Comparison of ENCODE assay signal across 15 cellular contexts in the genomic region with DNA sequence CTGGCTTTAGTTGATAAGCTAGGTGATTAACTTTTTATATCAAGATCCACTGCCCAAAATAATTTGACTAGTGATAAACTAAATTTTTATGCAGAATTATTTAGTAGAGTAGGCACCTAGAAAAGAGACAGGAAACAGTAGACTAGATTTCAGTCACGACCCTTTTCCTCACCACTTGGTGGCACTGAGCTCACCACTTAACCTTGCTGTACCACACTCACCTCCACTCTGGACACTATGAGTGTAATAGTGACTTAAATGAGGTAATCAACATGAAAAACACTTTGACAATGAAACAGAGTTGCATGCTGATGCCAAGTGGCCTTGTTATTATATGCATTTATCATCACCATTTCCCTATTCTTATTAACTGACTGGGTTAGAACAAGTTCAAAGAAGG.
DNase-seq lines count a peak whose midpoint lies in the region; ATAC-seq and TF ChIP-seq lines count a peak whose summit lies in the region.
"Had no signal": no experiment of that assay in that cellular context is flagged by ENCODE, and none has a peak within 500 bp of the region (broad histone marks: within the 10 kb centered on the region; RNA-seq: fewer than 3 reads in every experiment).

No MANE protein-coding gene starts in this region.

- BruUV-seq in OCI-LY7 (replicated peaks; lab: Mats Ljungman, UMichigan), result no TSS peak

- H3K27ac ChIP-seq in left ventricle myocardium inferior (replicated peaks) (no peak overlapping the region), OCI-LY7 (ENCODE audit: low read depth, low read length, poor library complexity, severe bottlenecking) (no peak overlapping the region), esophagus muscularis mucosa (replicated peaks in 1 of 4) (no peak overlapping the region)
- H3K27ac ChIP-seq: parathyroid adenoma, Peyer's patch had no signal

- H3K4me2 ChIP-seq in OCI-LY7 (ENCODE audit: low read length), result no peak overlapping the region

- CTCF ChIA-PET in OCI-LY7 (lab: Charles Lee; ENCODE audit: unreplicated experiment), result interaction anchor here (1.1 kb wide), 1 partner anchor 364 kb away, joined by 3 read pairs; no protein-coding TSS in a partner anchor

- intact Hi-C loops in left ventricle myocardium inferior (cut with micrococcal nuclease) (no loop called here), Right ventricle myocardium superior (cut with DNase I) (loop anchor here (10.0 kb wide), 1 partner anchor 402 kb away; no protein-coding TSS in a partner anchor), OCI-LY7 (cut with micrococcal nuclease; ENCODE audit: unreplicated experiment) (loop anchor here (2.0 to 10.0 kb wide), 3 partner anchors 200 to 632 kb away; no protein-coding TSS in a partner anchor), esophagus muscularis mucosa (cut with DNase I) (no loop called here)

- H3K36me3 ChIP-seq in left ventricle myocardium inferior (no peaks in the 10 kb centered on the region), OCI-LY7 (ENCODE audit: insufficient read depth, low read length) (no peaks in the 10 kb centered on the region), esophagus muscularis mucosa (no peaks in the 10 kb centered on the region)
- H3K36me3 ChIP-seq: Peyer's patch had no signal

- H3K27me3 ChIP-seq in left ventricle myocardium inferior (ENCODE audit: low read depth) (no peaks in the 10 kb centered on the region), esophagus muscularis mucosa (no peaks in the 10 kb centered on the region)
- H3K27me3 ChIP-seq: Peyer's patch had no signal

- POLR2A ChIA-PET in OCI-LY7 (lab: Charles Lee), result interaction anchor here (0.6 to 2.2 kb wide), 7 partner anchors 13 to 717 kb away, joined by 3 to 9 read pairs (median 3); no protein-coding TSS in a partner anchor

- ATAC-seq in Right ventricle myocardium superior (ENCODE audit: poor library complexity) (no peak), HG02798 (IDR thresholded peaks at IDR 0.05; ENCODE audit: poor library complexity, unreplicated experiment) (peak; percentile 69)
- ATAC-seq: activated T-cell treated with anti-CD3 and anti-CD28 coated beads, Interleukin-2, amount 50 U/mL, for 4 hours had no signal

- no peak overlapping the region for H2AFZ ChIP-seq in OCI-LY7 (ENCODE audit: low read length)
- H2AFZ ChIP-seq: parathyroid adenoma had no signal

- TF ChIP-seq EP300 in esophagus muscularis mucosa (IDR thresholded peaks at IDR 0.05), result no peak

- DNase-seq in left ventricle myocardium inferior, result no peak
- DNase-seq in Right ventricle myocardium superior, result no peak
- DNase-seq in OCI-LY7 (ENCODE audit: low spot score), result peak; percentile 52
- no peak for DNase-seq in foreskin melanocyte
- DNase-seq in NCI-H2171 treated with DMSO at 0.1 percent for 48 hours (lab: John Stamatoyannopoulos, UW), result no peak
- DNase-seq in NCI-H1092 (lab: John Stamatoyannopoulos, UW), result no peak
- DNase-seq in esophagus muscularis mucosa (ENCODE audit: extremely low spot score), result no peak
- DNase-seq: activated CD4-positive, CD25-positive, alpha-beta regulatory T cell; activated T-cell treated with anti-CD3 and anti-CD28 coated beads, Interleukin-2, amount 50 U/mL, for 4 hours; NCI-H2029 treated with DMSO at 0.1 percent for 48 hours; Peyer's patch; stimulated activated CD4-positive, alpha-beta T cell treated with anti-CD3 and anti-CD28 coated beads, Interleukin-4, amount 100 ng/mL, for 4 hours had no signal

- no peaks in the 10 kb centered on the region for H3K4me1 ChIP-seq in left ventricle myocardium inferior
- peaks cover 7% of the 10 kb centered on the region for H3K4me1 ChIP-seq in OCI-LY7 (ENCODE audit: insufficient read depth, low read length, poor library complexity, severe bottlenecking)
- no peaks in the 10 kb centered on the region for H3K4me1 ChIP-seq in esophagus muscularis mucosa
- H3K4me1 ChIP-seq: parathyroid adenoma, Peyer's patch had no signal

- no peak for TF ChIP-seq POLR2A in esophagus muscularis mucosa (IDR thresholded peaks at IDR 0.05; ENCODE audit: low read depth)

- H4K20me1 ChIP-seq in OCI-LY7 (ENCODE audit: insufficient read depth, low read length), result no peaks in the 10 kb centered on the region

- H3K4me3 ChIP-seq in left ventricle myocardium inferior (no peak overlapping the region), OCI-LY7 (ENCODE audit: low read depth, low read length, poor library complexity, severe bottlenecking) (no peak overlapping the region), esophagus muscularis mucosa (no peak overlapping the region)
- H3K4me3 ChIP-seq: lung, Peyer's patch had no signal

- no peaks in the 10 kb centered on the region for H3K9me3 ChIP-seq in left ventricle myocardium inferior (replicated peaks)
- H3K9me3 ChIP-seq in OCI-LY7 (ENCODE audit: low read length), result peaks cover 8% of the 10 kb centered on the region; the same call in 1 of the 2 replicates
- no peaks in the 10 kb centered on the region for H3K9me3 ChIP-seq in esophagus muscularis mucosa
- H3K9me3 ChIP-seq: Peyer's patch had no signal

- no peaks in the 10 kb centered on the region for H3K79me2 ChIP-seq in OCI-LY7 (ENCODE audit: insufficient read depth, low read depth, low read length)
- H3K79me2 ChIP-seq: parathyroid adenoma had no signal

- WGBS in esophagus muscularis mucosa, result 55% methylated on average over 1 of the region's 1 CpG

- TF ChIP-seq CTCF in left ventricle myocardium inferior (IDR thresholded peaks at IDR 0.05; ENCODE audit: borderline replicate concordance) (peak; percentile 29), OCI-LY7 (conservative IDR thresholded peaks at IDR 0.05; ENCODE audit: low read length) (peak; percentile 76), esophagus muscularis mucosa (IDR thresholded peaks at IDR 0.05) (no peak)

- H3K9me2 ChIP-seq in OCI-LY7 (ENCODE audit: insufficient read depth, low read length), result no peaks in the 10 kb centered on the region

Comparison
In these comparisons a context has a peak if more than half of its experiments do, and no peak if none do; other contexts are left out.
1. intact Hi-C loops: an anchor here in Right ventricle myocardium superior (10.0 kb wide) and OCI-LY7 (2.0 to 10.0 kb wide); none called in left ventricle myocardium inferior and esophagus muscularis mucosa.
2. CTCF ChIP-seq: peak in left ventricle myocardium inferior (single experiment) and OCI-LY7 (single experiment); none in esophagus muscularis mucosa (0 of 3).